ENCODE assay signal across 14 cellular contexts in the genomic region with DNA sequence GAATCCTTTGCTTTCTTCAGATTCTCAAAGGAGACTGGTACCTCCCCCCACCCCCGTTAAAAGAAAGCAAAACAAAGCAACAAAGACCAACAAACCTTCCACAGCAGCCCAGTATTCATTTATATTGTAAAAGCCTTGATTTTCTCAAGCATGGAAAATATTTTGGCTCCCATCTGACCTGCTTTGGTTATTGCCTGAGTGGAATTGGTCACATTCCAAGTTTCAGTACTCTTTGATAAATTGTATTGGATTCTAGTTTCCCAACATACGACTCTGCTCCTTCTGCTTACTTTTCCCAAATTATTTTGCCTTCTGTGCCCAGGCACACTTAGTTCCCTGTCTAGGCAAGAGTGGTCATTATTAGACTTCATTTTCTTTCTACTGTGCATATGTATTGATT. TPM values are rescaled to one million over a fixed set of nuclear protein-coding genes. Genes with fewer than 3 reads are reported as not detected.
DNase-seq lines count a peak whose midpoint lies in the region; ATAC-seq, FAIRE-seq and TF ChIP-seq lines count a peak whose summit lies in the region.
"Had no signal": no experiment of that assay in that cellular context is flagged by ENCODE, and none has a peak within 500 bp of the region (broad histone marks: within the 10 kb centered on the region; RNA-seq: fewer than 3 reads in every experiment).

No MANE protein-coding gene starts in this region.

- no peak for FAIRE-seq in GM12891 (lab: Jason Lieb, UNC)
- FAIRE-seq: GM12892, islet of Langerhans had no signal

- peaks cover 52% of the 10 kb centered on the region for H3K79me2 ChIP-seq in fibroblast of lung (ENCODE audit: control insufficient read depth, insufficient read depth, low read length)

- H3K9ac ChIP-seq in fibroblast of lung (ENCODE audit: insufficient read depth, low read length) (no peak overlapping the region), skeletal muscle satellite cell (ENCODE audit: low read depth, low read length) (peak overlapping the region; percentile 94)

- DNase-seq in DMS 273 (lab: John Stamatoyannopoulos, UW; ENCODE audit: unreplicated experiment), result peak; percentile 14
- DNase-seq in DMS 273 treated with DMSO at 0.1 percent for 48 hours (lab: John Stamatoyannopoulos, UW), result no peak
- no peak for DNase-seq in RWPE2 (ENCODE audit: low spot score)
- DNase-seq in fibroblast of lung (ENCODE audit: low read depth in 2 of 2), result peak; percentile 48 to 54
- no peak for DNase-seq in GM12891 (ENCODE audit: insufficient read length, low spot score)
- DNase-seq: 8988T; activated CD4-positive, CD25-positive, alpha-beta regulatory T cell; caudate nucleus had no signal

- no peaks in the 10 kb centered on the region for H3K9me3 ChIP-seq in RWPE2 (ENCODE audit: severe bottlenecking)
- H3K9me3 ChIP-seq in fibroblast of lung (ENCODE audit: control insufficient read depth, insufficient read depth, low read depth, low read length), result no peaks in the 10 kb centered on the region
- H3K9me3 ChIP-seq in skeletal muscle satellite cell (replicated peaks; ENCODE audit: low read length), result no peaks in the 10 kb centered on the region

- ATAC-seq in RWPE2 (ENCODE audit: low read depth), result no peak
- no peak for ATAC-seq in GM21447 (IDR thresholded peaks at IDR 0.05; ENCODE audit: unreplicated experiment)
- ATAC-seq in HG02610 (IDR thresholded peaks at IDR 0.05; ENCODE audit: unreplicated experiment), result no peak

- H3K27ac ChIP-seq in RWPE2 (ENCODE audit: poor library complexity, severe bottlenecking) (no peak overlapping the region), fibroblast of lung (ENCODE audit: insufficient read depth, low read length) (no peak overlapping the region)

- TF ChIP-seq CTCF in RWPE2 (IDR thresholded peaks at IDR 0.05; ENCODE audit: poor library complexity, severe bottlenecking), result no peak
- TF ChIP-seq CTCF in fibroblast of lung (conservative IDR thresholded peaks at IDR 0.05 in 1 of 2, IDR thresholded peaks at IDR 0.05 in 1 of 2; ENCODE audit: low read depth in 1 of 2, low read length in 2 of 2), result no peak

- peak overlapping the region; percentile 60 for H3K4me2 ChIP-seq in fibroblast of lung (ENCODE audit: extremely low read depth, insufficient read depth, low read length)
- peak overlapping the region; percentile 83 for H3K4me2 ChIP-seq in skeletal muscle satellite cell (ENCODE audit: low read length)

- H3K4me1 ChIP-seq in RWPE2 (ENCODE audit: insufficient read depth, poor library complexity, severe bottlenecking), result peaks cover 32% of the 10 kb centered on the region
- no peaks in the 10 kb centered on the region for H3K4me1 ChIP-seq in fibroblast of lung (ENCODE audit: control insufficient read depth, extremely low read depth, insufficient read depth, low read length)
- peaks cover 18% of the 10 kb centered on the region for H3K4me1 ChIP-seq in skeletal muscle satellite cell (ENCODE audit: control insufficient read depth, insufficient read depth, low read length)

- TF ChIP-seq POLR2A in GM12891 (IDR thresholded peaks at IDR 0.05; ENCODE audit: low read depth, low read length), result no peak

- no peaks in the 10 kb centered on the region for H4K20me1 ChIP-seq in fibroblast of lung (ENCODE audit: control insufficient read depth, extremely low read depth, insufficient read depth, low read length)

- no peaks in the 10 kb centered on the region; the same call in 1 of the 2 replicates for H3K36me3 ChIP-seq in RWPE2 (ENCODE audit: low read depth)
- no peaks in the 10 kb centered on the region for H3K36me3 ChIP-seq in fibroblast of lung (ENCODE audit: control insufficient read depth, insufficient read depth, low read length)
- H3K36me3 ChIP-seq in skeletal muscle satellite cell (ENCODE audit: insufficient read depth, low read length), result peaks cover 3% of the 10 kb centered on the region

- H3K27me3 ChIP-seq in RWPE2 (ENCODE audit: insufficient read depth, poor library complexity, severe bottlenecking) (no peaks in the 10 kb centered on the region), fibroblast of lung (ENCODE audit: control insufficient read depth, insufficient read depth, low read length) (no peaks in the 10 kb centered on the region), skeletal muscle satellite cell (ENCODE audit: control insufficient read depth, insufficient read depth, low read length) (no peaks in the 10 kb centered on the region)

- H3K4me3 ChIP-seq in RWPE2 (ENCODE audit: severe bottlenecking), result peak overlapping the region; percentile 55
- peak overlapping the region in 2 of 4 experiments; percentile 66 to 99 for H3K4me3 ChIP-seq in fibroblast of lung (replicated peaks in 1 of 4; ENCODE audit: control extremely low read depth in 1 of 4, insufficient read depth in 1 of 4, low read depth in 3 of 4, low read length in 4 of 4)
- peak overlapping the region; percentile 94 for H3K4me3 ChIP-seq in skeletal muscle satellite cell (ENCODE audit: low read length)

- no peak overlapping the region for H2AFZ ChIP-seq in fibroblast of lung (ENCODE audit: low read length)

TF ChIP-seq in GM12891, 5 proteins besides CTCF, POLR2A, EP300 and RAD21:
- no peak for TF ChIP-seq POU2F2 (IDR thresholded peaks at IDR 0.05; ENCODE audit: low read depth, low read length)
- TF ChIP-seq TAF1 (IDR thresholded peaks at IDR 0.05; ENCODE audit: low read depth, low read length), result no peak
- no peak for TF ChIP-seq SPI1 (IDR thresholded peaks at IDR 0.05; ENCODE audit: low read depth, low read length)
- no peak for TF ChIP-seq PAX5 (IDR thresholded peaks at IDR 0.05; ENCODE audit: insufficient read depth, low read length, severe bottlenecking)
- no peak for TF ChIP-seq POLR2AphosphoS5 (IDR thresholded peaks at IDR 0.05; ENCODE audit: low read depth, low read length)

RNA-seq across cellular contexts. Expression of a gene that starts 1.3 kb away (rescaled TPM):
- under 0.01 and 0.17 TPM in 2 replicates for total RNA-seq in fibroblast of lung
- 0.20 and 0.25 TPM in 2 replicates for polyA plus RNA-seq in fibroblast of lung
- 0.15 and 0.17 TPM in 2 replicates for polyA plus RNA-seq in fibroblast of lung (2012)
- 0.08 and 1.4 TPM in 2 replicates for polyA minus RNA-seq in fibroblast of lung (ENCODE audit: low replicate concordance)
- total RNA-seq in skeletal muscle satellite cell (2012; rRNA removed), result 0.22 and 0.25 TPM in 2 replicates
- not detected for polyA plus RNA-seq in GM12891 (2012; ENCODE audit: low read depth, missing spikeins)
- total RNA-seq: HT1080 had no signal

RNA-seq across cellular contexts. Expression of a gene that starts 2.0 kb away (rescaled TPM):
- total RNA-seq in fibroblast of lung, result 50.3 and 60.8 TPM in 2 replicates
- polyA plus RNA-seq in fibroblast of lung, result 38.4 and 44.0 TPM in 2 replicates
- 33.0 and 33.1 TPM in 2 replicates for polyA plus RNA-seq in fibroblast of lung (2012)
- 31.7 and 36.8 TPM in 2 replicates for polyA minus RNA-seq in fibroblast of lung (ENCODE audit: low replicate concordance)
- total RNA-seq in skeletal muscle satellite cell (2012; rRNA removed), result 38.4 and 53.0 TPM in 2 replicates
- 25.7 TPM for polyA plus RNA-seq in GM12891 (2012; ENCODE audit: low read depth, missing spikeins)

Comparison
In these comparisons a context has a peak if more than half of its experiments do, and no peak if none do; other contexts are left out.
1. DNase-seq: peak in DMS 273 (single experiment) and fibroblast of lung (2 of 2); none in DMS 273 treated with DMSO at 0.1 percent for 48 hours (single experiment), RWPE2 (single experiment) and GM12891 (single experiment).